Comparison of ENCODE assay signal across 17 cellular contexts in genomic region chr19:22783651-22784050, GRCh38. TPM values are rescaled to one million over a fixed set of nuclear protein-coding genes. Genes with fewer than 3 reads are reported as not detected.
DNase-seq lines count a peak whose midpoint lies in the region; ATAC-seq, FAIRE-seq and TF ChIP-seq lines count a peak whose summit lies in the region.
"Had no signal": no experiment of that assay in that cellular context is flagged by ENCODE, and none has a peak within 500 bp of the region (broad histone marks: within the 10 kb centered on the region; RNA-seq: fewer than 3 reads in every experiment).

No MANE protein-coding gene starts in this region.

- DNase-seq in adipocyte (ENCODE audit: low read depth) (no peak), left ventricle myocardium superior (no peak), psoas muscle (no peak), upper lobe of left lung (peak in 1 of 2 donors; percentile 62), BE2C (no peak), urothelium cell line (ENCODE audit: low spot score) (no peak)
- DNase-seq: activated naive CD8-positive, alpha-beta T cell treated with anti-CD3 and anti-CD28 coated beads, Interleukin-2, amount 50 U/mL, for 24 hours; endodermal cell; GM23248; NCI-H1417; NCI-H2171; NCI-H69; PC-3 had no signal

- no peak overlapping the region for H3K9ac ChIP-seq in adipocyte (ENCODE audit: low read length)
- H3K9ac ChIP-seq: GM23248 had no signal

- no peak for TF ChIP-seq EP300 in upper lobe of left lung (IDR thresholded peaks at IDR 0.05)

- H3K27me3 ChIP-seq in adipocyte (replicated peaks; ENCODE audit: control insufficient read depth, insufficient read depth, low read length) (no peaks in the 10 kb centered on the region), psoas muscle (ENCODE audit: insufficient read depth in 3 of 3, low read length in 2 of 3) (peaks cover 0 to 2% (median 0%) of the 10 kb centered on the region in 3 donors), upper lobe of left lung (no peaks in the 10 kb centered on the region), BE2C (no peaks in the 10 kb centered on the region)

- peak overlapping the region; percentile 41 for H3K4me3 ChIP-seq in adipocyte (ENCODE audit: low read length)
- peak overlapping the region; percentile 42 for H3K4me3 ChIP-seq in psoas muscle
- H3K4me3 ChIP-seq in upper lobe of left lung: peak overlapping the region in 3 of 4 donors; percentile 11 to 22 (median 14)
- no peak overlapping the region for H3K4me3 ChIP-seq in BE2C (ENCODE audit: low read depth, low read length)
- H3K4me3 ChIP-seq: GM23248 had no signal

- H3K27ac ChIP-seq in psoas muscle (no peak overlapping the region), upper lobe of left lung (no peak overlapping the region)
- H3K27ac ChIP-seq: GM23248 had no signal

- TF ChIP-seq POLR2A in upper lobe of left lung (IDR thresholded peaks at IDR 0.05): no peak

- ATAC-seq in left ventricle myocardium superior (peak; percentile 61), psoas muscle (no peak), upper lobe of left lung (ENCODE audit: low FRiP score in 2 of 2) (peak in 1 of 2 donors; percentile 65), GM19397 (IDR thresholded peaks at IDR 0.05; ENCODE audit: unreplicated experiment) (no peak)
- ATAC-seq: activated naive CD8-positive, alpha-beta T cell treated with anti-CD3 and anti-CD28 coated beads, Interleukin-2, amount 50 U/mL, for 24 hours; PC-3 had no signal

- H3K36me3 ChIP-seq in adipocyte (ENCODE audit: control insufficient read depth, insufficient read depth, low read length, severe bottlenecking) (no peaks in the 10 kb centered on the region), psoas muscle (ENCODE audit: insufficient read depth in 1 of 2, low read depth in 1 of 2) (no peaks in the 10 kb centered on the region), upper lobe of left lung (no peaks in the 10 kb centered on the region), BE2C (no peaks in the 10 kb centered on the region)

- peaks cover 15% of the 10 kb centered on the region for H3K9me3 ChIP-seq in adipocyte (ENCODE audit: control insufficient read depth, low read length)
- H3K9me3 ChIP-seq in psoas muscle: no peaks in the 10 kb centered on the region
- peaks cover 3 to 18% (median 6%) of the 10 kb centered on the region in 4 donors for H3K9me3 ChIP-seq in upper lobe of left lung
- no peaks in the 10 kb centered on the region for H3K9me3 ChIP-seq in BE2C

- no peaks in the 10 kb centered on the region for H3K4me1 ChIP-seq in adipocyte (ENCODE audit: control insufficient read depth, insufficient read depth, low read length)
- H3K4me1 ChIP-seq in psoas muscle: no peaks in the 10 kb centered on the region
- no peaks in the 10 kb centered on the region for H3K4me1 ChIP-seq in upper lobe of left lung
- H3K4me1 ChIP-seq in BE2C: no peaks in the 10 kb centered on the region

- 4 to 6% (median 6%) methylated on average over 20 of the region's 20 CpGs for WGBS in psoas muscle, 3 donors
- 11 to 13% methylated on average over 10 to 17 of the region's 20 CpGs for WGBS in upper lobe of left lung, 2 donors

- TF ChIP-seq CTCF in psoas muscle (IDR thresholded peaks at IDR 0.05) (no peak), upper lobe of left lung (IDR thresholded peaks at IDR 0.05) (no peak), BE2C (IDR thresholded peaks at IDR 0.05; ENCODE audit: low read depth, low read length) (no peak)

- no peak for FAIRE-seq in urothelium cell line (lab: Jason Lieb, UNC)
- FAIRE-seq: HTR-8/SVneo had no signal

- intact Hi-C loops in left ventricle myocardium superior (cut with micrococcal nuclease): no loop called here
- intact Hi-C loops in psoas muscle (cut with DNase I): no loop called here

RNA-seq across cellular contexts. Expression of gene ZNF99, which starts 0.3 kb away (rescaled TPM):
- total RNA-seq in left ventricle myocardium superior: 0.02 TPM
- not detected for total RNA-seq in psoas muscle
- polyA plus RNA-seq in psoas muscle: under 1 TPM in 2 of 3 donors, not detected in 1; under 0.01 to 0.01 TPM
- total RNA-seq in upper lobe of left lung: under 1 TPM in 2 of 6 donors, not detected in 4; 0.03 to 0.30 TPM
- 0.08 TPM for polyA plus RNA-seq in BE2C (2012; ENCODE audit: insufficient read depth, insufficient read length, low read depth)
- total RNA-seq: endodermal cell, GM23248, osteocyte, PC-3, SK-MEL-5 had no signal
- polyA plus RNA-seq: GM23248 had no signal

RNA-seq across cellular contexts. Expression of gene ZNF723, which starts 48.4 kb away (rescaled TPM):
- total RNA-seq in left ventricle myocardium superior (not detected), psoas muscle (not detected), upper lobe of left lung (not detected)
- polyA plus RNA-seq in psoas muscle: not detected
- polyA plus RNA-seq in BE2C (2012; ENCODE audit: insufficient read depth, insufficient read length, low read depth): not detected
- total RNA-seq: endodermal cell, GM23248, osteocyte, PC-3, SK-MEL-5 had no signal
- polyA plus RNA-seq: GM23248 had no signal
